8 cellular contexts compared by ENCODE assay signal in the genomic region with DNA sequence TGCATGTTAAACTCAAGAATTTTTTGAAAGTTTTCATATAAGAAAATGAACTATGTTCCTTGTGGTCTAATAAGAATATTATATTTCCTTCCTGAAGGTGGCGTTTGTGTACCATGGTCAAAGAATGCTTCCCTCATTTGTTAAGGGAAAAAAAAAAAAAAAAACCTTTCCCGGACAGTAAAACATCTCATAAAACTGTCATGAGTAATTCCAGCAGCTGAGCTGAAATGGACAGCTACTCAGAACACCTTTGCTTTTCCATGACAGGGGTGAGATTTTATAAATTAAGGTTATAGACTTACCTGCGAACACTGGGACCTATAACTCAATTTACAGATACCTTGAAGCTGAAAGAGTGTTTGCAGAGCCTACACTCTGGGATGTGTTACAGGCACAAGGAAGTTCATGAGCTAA.
A peak's percentile ranks its signal among the peaks of the same experiment; 100 is the strongest.
DNase-seq lines count a peak whose midpoint lies in the region; ATAC-seq, FAIRE-seq and TF ChIP-seq lines count a peak whose summit lies in the region.

No MANE protein-coding gene starts in this region.

- H3K9ac ChIP-seq in liver (ENCODE audit: low read depth in 1 of 2, low read length in 2 of 2), result no peak overlapping the region

- peaks cover 1 to 11% (median 7%) of the 10 kb centered on the region in 7 donors for H3K4me1 Mint-ChIP-seq in naive thymus-derived CD4-positive, alpha-beta T cell

- intact Hi-C loops in body of pancreas (cut with DNase I), result loop anchor here (5.0 kb wide), 2 partner anchors 92 to 277 kb away; no protein-coding TSS in a partner anchor
- intact Hi-C loops in naive thymus-derived CD4-positive, alpha-beta T cell (cut with micrococcal nuclease), result loop anchor here in 1 of 2 donors (1.0 to 5.0 kb wide), 2 partner anchors 92 to 277 kb away; no protein-coding TSS in a partner anchor

- TF ChIP-seq RAD21 in liver (IDR thresholded peaks at IDR 0.05), result peak; percentile 86 to 88

- ATAC-seq in body of pancreas, result no peak
- no peak for ATAC-seq in HG02840 (IDR thresholded peaks at IDR 0.05; ENCODE audit: low FRiP score, unreplicated experiment)
- no peak for ATAC-seq in HG03175 (IDR thresholded peaks at IDR 0.05; ENCODE audit: unreplicated experiment)
- no peak for ATAC-seq in naive thymus-derived CD4-positive, alpha-beta T cell

- POLR2A ChIA-PET in naive thymus-derived CD4-positive, alpha-beta T cell (lab: Charles Lee), result no interaction called here

- H3K36me3 ChIP-seq in body of pancreas (replicated peaks in 1 of 2; ENCODE audit: insufficient read depth in 1 of 2, low read depth in 2 of 2), result no peaks in the 10 kb centered on the region
- H3K36me3 ChIP-seq in liver (ENCODE audit: control insufficient read depth in 4 of 4, insufficient read depth in 3 of 4, low read depth in 1 of 4, low read length in 3 of 4), result no peaks in the 10 kb centered on the region
- H3K36me3 ChIP-seq in naive thymus-derived CD4-positive, alpha-beta T cell (ENCODE audit: control insufficient read depth in 2 of 3, insufficient read depth in 3 of 3, low read length in 3 of 3), result no peaks in the 10 kb centered on the region

- 27 to 28% methylated on average over 3 of the region's 3 CpGs for WGBS in body of pancreas, 2 donors
- 30% methylated on average over 3 of the region's 3 CpGs for WGBS in liver

- no peaks in the 10 kb centered on the region for H3K9me3 ChIP-seq in body of pancreas
- H3K9me3 ChIP-seq in liver (ENCODE audit: control insufficient read depth in 4 of 4, low read length in 3 of 4), result no peaks in the 10 kb centered on the region
- no peaks in the 10 kb centered on the region for H3K9me3 ChIP-seq in naive thymus-derived CD4-positive, alpha-beta T cell (ENCODE audit: control insufficient read depth in 2 of 3, low read length in 3 of 3)

- no peak for TF ChIP-seq POLR2A in body of pancreas (IDR thresholded peaks at IDR 0.05)

- H3K27me3 Mint-ChIP-seq in naive thymus-derived CD4-positive, alpha-beta T cell, result peaks cover 0 to 14% (median 12%) of the 10 kb centered on the region in 5 donors

- DNase-seq in NCI-H1694 (lab: John Stamatoyannopoulos, UW) (peak; percentile 36), body of pancreas (no peak), germinal center (ENCODE audit: low spot score) (no peak)
- DNase-seq in naive thymus-derived CD4-positive, alpha-beta T cell, result no peak

- H3K27me3 ChIP-seq in body of pancreas, result no peaks in the 10 kb centered on the region
- H3K27me3 ChIP-seq in liver (ENCODE audit: control insufficient read depth in 4 of 4, insufficient read depth in 4 of 4, low read length in 3 of 4), result no peaks in the 10 kb centered on the region
- H3K27me3 ChIP-seq in naive thymus-derived CD4-positive, alpha-beta T cell (ENCODE audit: control insufficient read depth in 2 of 2, insufficient read depth in 2 of 2, low read length in 2 of 2), result peaks cover 0 to 3% of the 10 kb centered on the region in 2 donors

- H3K4me3 ChIP-seq in body of pancreas, result no peak overlapping the region
- no peak overlapping the region for H3K4me3 ChIP-seq in liver (ENCODE audit: low read depth in 1 of 3, low read length in 3 of 3)
- no peak overlapping the region for H3K4me3 ChIP-seq in naive thymus-derived CD4-positive, alpha-beta T cell (ENCODE audit: low read length)

- FAIRE-seq in G401.6 (lab: Jason Lieb, UNC), result peak; percentile 86

- CTCF ChIA-PET in naive thymus-derived CD4-positive, alpha-beta T cell (lab: Charles Lee), result no interaction called here

- H3K4me1 ChIP-seq in body of pancreas (no peaks in the 10 kb centered on the region), liver (ENCODE audit: control insufficient read depth in 4 of 4, insufficient read depth in 4 of 4, low read length in 3 of 4) (peaks cover 0 to 8% (median 1%) of the 10 kb centered on the region in 4 donors)
- H3K4me1 ChIP-seq in naive thymus-derived CD4-positive, alpha-beta T cell (ENCODE audit: control insufficient read depth in 2 of 2, insufficient read depth in 2 of 2, low read length in 2 of 2), result no peaks in the 10 kb centered on the region

- peak; percentile 12 to 67 (median 54) for TF ChIP-seq CTCF in body of pancreas (IDR thresholded peaks at IDR 0.05)
- peak; percentile 44 for TF ChIP-seq CTCF in liver (IDR thresholded peaks at IDR 0.05; ENCODE audit: low read depth, low read length, missing input control)

- peaks cover 0 to 7% (median 4%) of the 10 kb centered on the region in 11 donors for H3K9me3 Mint-ChIP-seq in naive thymus-derived CD4-positive, alpha-beta T cell

- H3K4me3 Mint-ChIP-seq in naive thymus-derived CD4-positive, alpha-beta T cell, result no peak overlapping the region

- peaks cover 0 to 3% (median 0%) of the 10 kb centered on the region in 5 donors for H3K36me3 Mint-ChIP-seq in naive thymus-derived CD4-positive, alpha-beta T cell

- H3K27ac ChIP-seq in body of pancreas, result no peak overlapping the region
- H3K27ac ChIP-seq in liver (ENCODE audit: low read depth in 1 of 2, low read length in 2 of 2), result no peak overlapping the region
- no peak overlapping the region for H3K27ac ChIP-seq in naive thymus-derived CD4-positive, alpha-beta T cell (ENCODE audit: low read depth, low read length)

- H3K27ac Mint-ChIP-seq in naive thymus-derived CD4-positive, alpha-beta T cell, result no peak overlapping the region

TF ChIP-seq in liver, 16 proteins besides CTCF, POLR2A, EP300 and RAD21:
- TF ChIP-seq TAF1 (conservative IDR thresholded peaks at IDR 0.05) (no peak), HNF4G (IDR thresholded peaks at IDR 0.05) (no peak), FOXA1 (IDR thresholded peaks at IDR 0.05) (no peak), EGR1 (IDR thresholded peaks at IDR 0.05; ENCODE audit: low read depth in 2 of 2) (no peak), REST (IDR thresholded peaks at IDR 0.05) (no peak), GABPA (IDR thresholded peaks at IDR 0.05 in 1 of 2, conservative IDR thresholded peaks at IDR 0.05 in 1 of 2) (no peak)
- TF ChIP-seq, protein P1, sequence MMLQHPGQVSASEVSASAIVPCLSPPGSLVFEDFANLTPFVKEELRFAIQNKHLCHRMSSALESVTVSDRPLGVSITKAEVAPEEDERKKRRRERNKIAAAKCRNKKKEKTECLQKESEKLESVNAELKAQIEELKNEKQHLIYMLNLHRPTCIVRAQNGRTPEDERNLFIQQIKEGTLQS (IDR thresholded peaks at IDR 0.05), result no peak
- TF ChIP-seq, protein P2, sequence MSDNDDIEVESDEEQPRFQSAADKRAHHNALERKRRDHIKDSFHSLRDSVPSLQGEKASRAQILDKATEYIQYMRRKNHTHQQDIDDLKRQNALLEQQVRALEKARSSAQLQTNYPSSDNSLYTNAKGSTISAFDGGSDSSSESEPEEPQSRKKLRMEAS (IDR thresholded peaks at IDR 0.05), result no peak
